1 cellular context compared by ENCODE assay signal in the genomic region with DNA sequence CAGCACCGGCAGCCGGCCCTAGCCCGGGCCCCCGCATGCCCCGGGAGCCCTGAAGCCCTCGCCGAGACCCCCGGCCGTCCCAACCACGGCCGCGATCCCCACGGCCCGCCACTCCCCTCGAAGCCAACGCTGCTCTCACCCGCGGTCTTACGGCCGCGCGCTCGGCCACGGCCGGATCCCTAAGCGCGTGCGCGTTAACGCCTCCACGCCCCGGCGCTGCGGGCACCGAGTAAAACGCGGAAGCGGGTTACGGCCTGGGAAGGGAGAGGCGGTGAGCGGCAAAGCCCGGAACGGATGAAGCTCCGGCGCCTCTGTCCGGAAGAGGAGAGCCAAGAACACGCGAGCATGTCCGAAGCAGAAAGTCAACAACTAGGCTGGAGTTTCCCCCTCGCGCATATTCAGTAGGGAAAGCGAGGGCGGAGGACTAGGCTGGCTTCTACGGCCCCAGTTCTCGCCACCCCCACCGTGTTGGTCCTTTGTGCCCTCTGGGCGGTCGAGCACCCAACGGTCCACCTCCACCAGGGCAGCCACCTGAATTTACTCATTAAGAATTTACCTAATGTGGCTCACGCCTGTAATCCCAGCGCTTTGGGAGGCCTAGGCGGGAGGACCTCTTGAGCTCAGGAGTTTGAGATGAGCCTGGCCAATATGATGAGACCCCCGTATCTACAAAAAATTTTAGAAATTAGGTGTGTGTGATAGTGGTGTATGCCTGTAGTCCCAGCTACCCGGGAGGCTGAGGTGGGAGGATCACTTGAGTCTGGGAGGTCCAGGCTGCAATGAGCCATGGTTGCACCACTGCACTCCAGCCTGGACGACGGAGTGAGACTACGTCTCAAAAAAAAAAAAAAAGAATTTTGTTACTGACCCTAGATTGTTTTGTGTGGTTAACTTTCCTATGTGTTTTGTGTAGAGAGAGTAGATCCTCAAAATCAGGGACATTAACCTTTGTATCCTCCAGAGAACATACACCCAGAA.
A peak's percentile ranks its signal among the peaks of the same experiment; 100 is the strongest.
TF ChIP-seq lines count a peak whose summit lies in the region.

Gene KANSL3, minus strand, starts transcription at position 169 of the 978 bp plus-strand sequence. CDS start 1,177 bp downstream, outside the sequence.

TF ChIP-seq in K562, 482 proteins besides CTCF, POLR2A, EP300 and RAD21 (continued from another document and continues in another):
- no peak for TF ChIP-seq ELK3 (CRISPR knock-in tag; IDR thresholded peaks at IDR 0.05)
- TF ChIP-seq, protein P1, sequence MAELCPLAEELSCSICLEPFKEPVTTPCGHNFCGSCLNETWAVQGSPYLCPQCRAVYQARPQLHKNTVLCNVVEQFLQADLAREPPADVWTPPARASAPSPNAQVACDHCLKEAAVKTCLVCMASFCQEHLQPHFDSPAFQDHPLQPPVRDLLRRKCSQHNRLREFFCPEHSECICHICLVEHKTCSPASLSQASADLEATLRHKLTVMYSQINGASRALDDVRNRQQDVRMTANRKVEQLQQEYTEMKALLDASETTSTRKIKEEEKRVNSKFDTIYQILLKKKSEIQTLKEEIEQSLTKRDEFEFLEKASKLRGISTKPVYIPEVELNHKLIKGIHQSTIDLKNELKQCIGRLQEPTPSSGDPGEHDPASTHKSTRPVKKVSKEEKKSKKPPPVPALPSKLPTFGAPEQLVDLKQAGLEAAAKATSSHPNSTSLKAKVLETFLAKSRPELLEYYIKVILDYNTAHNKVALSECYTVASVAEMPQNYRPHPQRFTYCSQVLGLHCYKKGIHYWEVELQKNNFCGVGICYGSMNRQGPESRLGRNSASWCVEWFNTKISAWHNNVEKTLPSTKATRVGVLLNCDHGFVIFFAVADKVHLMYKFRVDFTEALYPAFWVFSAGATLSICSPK (IDR thresholded peaks at IDR 0.05; ENCODE audit: borderline replicate concordance), result no peak
- no peak for TF ChIP-seq YBX1 (IDR thresholded peaks at IDR 0.05)
- TF ChIP-seq KLF10 (CRISPR knock-in tag; IDR thresholded peaks at IDR 0.05), result no peak
- peak; percentile 91; the same call in 1 of the 2 replicates for TF ChIP-seq THRAP3 (IDR thresholded peaks at IDR 0.05; ENCODE audit: borderline replicate concordance)
- no peak for TF ChIP-seq PRMT5 (CRISPR knock-in tag; IDR thresholded peaks at IDR 0.05)
- TF ChIP-seq ZNF518B (CRISPR knock-in tag; IDR thresholded peaks at IDR 0.05), result no peak
- TF ChIP-seq XRCC4 (IDR thresholded peaks at IDR 0.05; ENCODE audit: extremely low read depth, insufficient read depth, insufficient read length), result no peak
- TF ChIP-seq NFYB (IDR thresholded peaks at IDR 0.05; ENCODE audit: extremely low read depth, insufficient read length), result no peak
- TF ChIP-seq ZNF431 (CRISPR knock-in tag; IDR thresholded peaks at IDR 0.05), result 0 out of 2 replicates have a peak, but pooled peaks have one; percentile 47
- TF ChIP-seq, protein P2, sequence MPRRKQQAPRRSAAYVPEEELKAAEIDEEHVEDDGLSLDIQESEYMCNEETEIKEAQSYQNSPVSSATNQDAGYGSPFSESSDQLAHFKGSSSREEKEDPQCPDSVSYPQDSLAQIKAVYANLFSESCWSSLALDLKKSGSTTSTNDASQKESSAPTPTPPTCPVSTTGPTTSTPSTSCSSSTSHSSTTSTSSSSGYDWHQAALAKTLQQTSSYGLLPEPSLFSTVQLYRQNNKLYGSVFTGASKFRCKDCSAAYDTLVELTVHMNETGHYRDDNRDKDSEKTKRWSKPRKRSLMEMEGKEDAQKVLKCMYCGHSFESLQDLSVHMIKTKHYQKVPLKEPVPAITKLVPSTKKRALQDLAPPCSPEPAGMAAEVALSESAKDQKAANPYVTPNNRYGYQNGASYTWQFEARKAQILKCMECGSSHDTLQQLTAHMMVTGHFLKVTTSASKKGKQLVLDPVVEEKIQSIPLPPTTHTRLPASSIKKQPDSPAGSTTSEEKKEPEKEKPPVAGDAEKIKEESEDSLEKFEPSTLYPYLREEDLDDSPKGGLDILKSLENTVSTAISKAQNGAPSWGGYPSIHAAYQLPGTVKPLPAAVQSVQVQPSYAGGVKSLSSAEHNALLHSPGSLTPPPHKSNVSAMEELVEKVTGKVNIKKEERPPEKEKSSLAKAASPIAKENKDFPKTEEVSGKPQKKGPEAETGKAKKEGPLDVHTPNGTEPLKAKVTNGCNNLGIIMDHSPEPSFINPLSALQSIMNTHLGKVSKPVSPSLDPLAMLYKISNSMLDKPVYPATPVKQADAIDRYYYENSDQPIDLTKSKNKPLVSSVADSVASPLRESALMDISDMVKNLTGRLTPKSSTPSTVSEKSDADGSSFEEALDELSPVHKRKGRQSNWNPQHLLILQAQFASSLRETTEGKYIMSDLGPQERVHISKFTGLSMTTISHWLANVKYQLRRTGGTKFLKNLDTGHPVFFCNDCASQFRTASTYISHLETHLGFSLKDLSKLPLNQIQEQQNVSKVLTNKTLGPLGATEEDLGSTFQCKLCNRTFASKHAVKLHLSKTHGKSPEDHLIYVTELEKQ (CRISPR knock-in tag; IDR thresholded peaks at IDR 0.05), result no peak
- TF ChIP-seq, protein P3, sequence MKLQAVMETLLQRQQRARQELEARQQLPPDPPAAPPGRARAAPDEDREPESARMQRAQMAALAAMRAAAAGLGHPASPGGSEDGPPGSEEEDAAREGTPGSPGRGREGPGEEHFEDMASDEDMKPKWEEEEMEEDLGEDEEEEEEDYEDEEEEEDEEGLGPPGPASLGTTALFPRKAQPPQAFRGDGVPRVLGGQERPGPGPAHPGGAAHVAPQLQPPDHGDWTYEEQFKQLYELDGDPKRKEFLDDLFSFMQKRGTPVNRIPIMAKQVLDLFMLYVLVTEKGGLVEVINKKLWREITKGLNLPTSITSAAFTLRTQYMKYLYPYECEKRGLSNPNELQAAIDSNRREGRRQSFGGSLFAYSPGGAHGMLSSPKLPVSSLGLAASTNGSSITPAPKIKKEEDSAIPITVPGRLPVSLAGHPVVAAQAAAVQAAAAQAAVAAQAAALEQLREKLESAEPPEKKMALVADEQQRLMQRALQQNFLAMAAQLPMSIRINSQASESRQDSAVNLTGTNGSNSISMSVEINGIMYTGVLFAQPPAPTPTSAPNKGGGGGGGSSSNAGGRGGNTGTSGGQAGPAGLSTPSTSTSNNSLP (IDR thresholded peaks at IDR 0.05; ENCODE audit: borderline replicate concordance, low read depth, low read length), result peak; percentile 55; the same call in 1 of the 2 replicates
- TF ChIP-seq GTF2B (IDR thresholded peaks at IDR 0.05; ENCODE audit: extremely low read depth, insufficient read length), result no peak
- no peak for TF ChIP-seq HNRNPUL1 (IDR thresholded peaks at IDR 0.05; ENCODE audit: low read length)
- TF ChIP-seq C11orf30 (IDR thresholded peaks at IDR 0.05; ENCODE audit: low read depth), result no peak
- TF ChIP-seq, protein P4, sequence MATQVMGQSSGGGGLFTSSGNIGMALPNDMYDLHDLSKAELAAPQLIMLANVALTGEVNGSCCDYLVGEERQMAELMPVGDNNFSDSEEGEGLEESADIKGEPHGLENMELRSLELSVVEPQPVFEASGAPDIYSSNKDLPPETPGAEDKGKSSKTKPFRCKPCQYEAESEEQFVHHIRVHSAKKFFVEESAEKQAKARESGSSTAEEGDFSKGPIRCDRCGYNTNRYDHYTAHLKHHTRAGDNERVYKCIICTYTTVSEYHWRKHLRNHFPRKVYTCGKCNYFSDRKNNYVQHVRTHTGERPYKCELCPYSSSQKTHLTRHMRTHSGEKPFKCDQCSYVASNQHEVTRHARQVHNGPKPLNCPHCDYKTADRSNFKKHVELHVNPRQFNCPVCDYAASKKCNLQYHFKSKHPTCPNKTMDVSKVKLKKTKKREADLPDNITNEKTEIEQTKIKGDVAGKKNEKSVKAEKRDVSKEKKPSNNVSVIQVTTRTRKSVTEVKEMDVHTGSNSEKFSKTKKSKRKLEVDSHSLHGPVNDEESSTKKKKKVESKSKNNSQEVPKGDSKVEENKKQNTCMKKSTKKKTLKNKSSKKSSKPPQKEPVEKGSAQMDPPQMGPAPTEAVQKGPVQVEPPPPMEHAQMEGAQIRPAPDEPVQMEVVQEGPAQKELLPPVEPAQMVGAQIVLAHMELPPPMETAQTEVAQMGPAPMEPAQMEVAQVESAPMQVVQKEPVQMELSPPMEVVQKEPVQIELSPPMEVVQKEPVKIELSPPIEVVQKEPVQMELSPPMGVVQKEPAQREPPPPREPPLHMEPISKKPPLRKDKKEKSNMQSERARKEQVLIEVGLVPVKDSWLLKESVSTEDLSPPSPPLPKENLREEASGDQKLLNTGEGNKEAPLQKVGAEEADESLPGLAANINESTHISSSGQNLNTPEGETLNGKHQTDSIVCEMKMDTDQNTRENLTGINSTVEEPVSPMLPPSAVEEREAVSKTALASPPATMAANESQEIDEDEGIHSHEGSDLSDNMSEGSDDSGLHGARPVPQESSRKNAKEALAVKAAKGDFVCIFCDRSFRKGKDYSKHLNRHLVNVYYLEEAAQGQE (CRISPR knock-in tag; IDR thresholded peaks at IDR 0.05; ENCODE audit: low read depth), result peak; percentile 78; the same call in 1 of the 2 replicates
- TF ChIP-seq ZZZ3 (IDR thresholded peaks at IDR 0.05), result no peak
- no peak for TF ChIP-seq HMBOX1 (IDR thresholded peaks at IDR 0.05)
- peak; percentile 73; the same call in 1 of the 2 replicates for TF ChIP-seq MYNN (IDR thresholded peaks at IDR 0.05)
- TF ChIP-seq MYNN (CRISPR knock-in tag; IDR thresholded peaks at IDR 0.05), result no peak
- TF ChIP-seq ZNF347 (CRISPR knock-in tag; IDR thresholded peaks at IDR 0.05; ENCODE audit: low read depth), result no peak
- peak; percentile 88 for TF ChIP-seq TBP (optimal IDR thresholded peaks at IDR 0.05; ENCODE audit: low read depth, low read length)
- TF ChIP-seq BRD9 (IDR thresholded peaks at IDR 0.05; ENCODE audit: low read depth, partially characterized antibody), result no peak
- TF ChIP-seq AFF4 (CRISPR knock-in tag; IDR thresholded peaks at IDR 0.05), result 0 out of 2 replicates have a peak, but pooled peaks have one; percentile 67
- peak; percentile 84 for TF ChIP-seq SUPT5H (IDR thresholded peaks at IDR 0.05)
- 0 out of 2 replicates have a peak, but pooled peaks have one; percentile 56 for TF ChIP-seq CBX5 (IDR thresholded peaks at IDR 0.05; ENCODE audit: borderline replicate concordance, low read depth)
- no peak for TF ChIP-seq TGIF2 (CRISPR knock-in tag; IDR thresholded peaks at IDR 0.05)
